25 cellular contexts compared by ENCODE assay signal in genomic region chr10:47414752-47415519, GRCh38. TPM values are rescaled to one million over a fixed set of nuclear protein-coding genes. Genes with fewer than 3 reads are reported as not detected.
DNase-seq lines count a peak whose midpoint lies in the region; ATAC-seq, FAIRE-seq and TF ChIP-seq lines count a peak whose summit lies in the region.
"Had no signal": no experiment of that assay in that cellular context is flagged by ENCODE, and none has a peak within 500 bp of the region (broad histone marks: within the 10 kb centered on the region; RNA-seq: fewer than 3 reads in every experiment).

No MANE protein-coding gene starts in this region.

- H3K4me3 ChIP-seq in K562 (no peak overlapping the region), upper lobe of right lung (no peak overlapping the region), MG63 (no peak overlapping the region)
- H3K4me3 ChIP-seq: BLaER1 had no signal

- no peak overlapping the region for H2AFZ ChIP-seq in K562 (ENCODE audit: low read depth, low read length)

- TF ChIP-seq POLR2A in K562 (conservative IDR thresholded peaks at IDR 0.05) = no peak

- no peaks in the 10 kb centered on the region for H3K9me3 Mint-ChIP-seq in neural crest cell
- H3K9me3 Mint-ChIP-seq: CD4-positive, alpha-beta T cell had no signal

- in situ Hi-C loops in K562 (cut with MboI) = no loop called here

- H3K27ac ChIP-seq in K562 (ENCODE audit: extremely low read depth, low read depth, low read length) = no peak overlapping the region
- no peak overlapping the region for H3K27ac ChIP-seq in upper lobe of right lung
- H3K27ac ChIP-seq: BLaER1 had no signal

- no peak for TF ChIP-seq EP300 in K562 (IDR thresholded peaks at IDR 0.05; ENCODE audit: low read length)

- WGBS in K562 (ENCODE audit: insufficient coverage, low coverage, missing lambda C conversion rate) = under 1% methylated on average over 19 of the region's 19 CpGs

- ATAC-seq in Right ventricle myocardium inferior (peak; percentile 21), K562 (peak; percentile 27; the same call in 2 of the 3 replicates), upper lobe of right lung (no peak), HG03045 (IDR thresholded peaks at IDR 0.05; ENCODE audit: unreplicated experiment) (no peak)
- ATAC-seq: HepG2, PC-3 had no signal

- POLR2A ChIA-PET in K562 (lab: Yijun Ruan, JAX) = interaction anchor here (1.2 kb wide), 1 partner anchor 8 kb away, joined by 3 read pairs; no protein-coding TSS in a partner anchor

- H3K79me2 ChIP-seq in K562 (ENCODE audit: control insufficient read depth, insufficient read depth, low read length) = no peaks in the 10 kb centered on the region

- intact Hi-C loops in Right ventricle myocardium inferior (cut with DNase I) (no loop called here), cardiac septum (cut with DNase I) (no loop called here), K562 (cut with micrococcal nuclease) (no loop called here), upper lobe of right lung (cut with DNase I) (no loop called here)

- H3K36me3 ChIP-seq in K562 (ENCODE audit: control insufficient read depth, insufficient read depth, low read length) (no peaks in the 10 kb centered on the region), upper lobe of right lung (no peaks in the 10 kb centered on the region), MG63 (no peaks in the 10 kb centered on the region)
- H3K36me3 ChIP-seq: BLaER1 had no signal

- DNase-seq in Right ventricle myocardium inferior (ENCODE audit: missing footprints) (no peak), cardiac septum (ENCODE audit: low spot score) (no peak), K562 (ENCODE audit: extremely low read depth in 1 of 4, low spot score in 3 of 4) (no peak), neural crest cell (ENCODE audit: low read depth, low spot score) (no peak), upper lobe of right lung (peak; percentile 44), MG63 (no peak), NCI-H2227 (lab: John Stamatoyannopoulos, UW; ENCODE audit: unreplicated experiment) (no peak)
- DNase-seq: CD4-positive, alpha-beta T cell; Kasumi-1; MV-4-11; NCI-H1105; NCI-H1436 treated with DMSO at 0.1 percent for 48 hours; NCI-H187 treated with DMSO at 0.1 percent for 48 hours; NCI-H446; NCI-H526; NCI-H82; NK-92 treated with Interleukin-12 subunit alpha and Interleukin-12 subunit beta, amount 100 ng/mL, for 24 hours; PC-3; RPMI8226; SK-N-SH had no signal

- H3K4me2 ChIP-seq in K562 (ENCODE audit: insufficient read depth, low read length) = no peak overlapping the region
- H3K4me2 ChIP-seq: BLaER1, SK-N-SH had no signal

- no peaks in the 10 kb centered on the region for H3K4me1 Mint-ChIP-seq in neural crest cell

- H3K27me3 ChIP-seq in K562 (ENCODE audit: control insufficient read depth in 2 of 2, insufficient read depth in 2 of 2, low read length in 2 of 2) = peaks cover 8 to 62% of the 10 kb centered on the region in 2 experiments; a peak in 4 of 5 replicates
- H3K27me3 ChIP-seq in upper lobe of right lung = no peaks in the 10 kb centered on the region
- no peaks in the 10 kb centered on the region for H3K27me3 ChIP-seq in MG63
- H3K27me3 ChIP-seq: BLaER1 had no signal

- no peak for FAIRE-seq in K562 (lab: Jason Lieb, UNC)
- FAIRE-seq: D721Med, H54, HepG2 had no signal

- no TSS peak for BruUV-seq in K562 (replicated peaks; lab: Mats Ljungman, UMichigan)

- H3K36me3 Mint-ChIP-seq in neural crest cell (ENCODE audit: low read depth) = no peaks in the 10 kb centered on the region

- CTCF ChIA-PET in K562 (lab: Yijun Ruan, JAX; ENCODE audit: low intra/inter-chr PET ratio) = no interaction called here

- no peak overlapping the region for H3K4me3 Mint-ChIP-seq in neural crest cell
- H3K4me3 Mint-ChIP-seq: CD4-positive, alpha-beta T cell had no signal

- peaks cover 0 to 2% of the 10 kb centered on the region in 2 experiments; a peak in 2 of 5 replicates for H3K4me1 ChIP-seq in K562 (replicated peaks in 1 of 2; ENCODE audit: control insufficient read depth in 2 of 2, insufficient read depth in 2 of 2, low read length in 2 of 2)
- no peaks in the 10 kb centered on the region for H3K4me1 ChIP-seq in upper lobe of right lung

- H3K9me1 ChIP-seq in K562 (ENCODE audit: control insufficient read depth, insufficient read depth, low read length) = no peaks in the 10 kb centered on the region

- no peak for TF ChIP-seq CTCF in K562 (IDR thresholded peaks at IDR 0.05 in 2 of 3, conservative IDR thresholded peaks at IDR 0.05 in 1 of 3; ENCODE audit: insufficient read depth in 2 of 3, low read depth in 1 of 3, low read length in 3 of 3)
- TF ChIP-seq CTCF in neural crest cell (conservative IDR thresholded peaks at IDR 0.05) = no peak
- TF ChIP-seq CTCF in upper lobe of right lung (IDR thresholded peaks at IDR 0.05) = no peak

- TF ChIP-seq RAD21 in K562 (CRISPR knock-in tag; conservative IDR thresholded peaks at IDR 0.05 in 1 of 2, IDR thresholded peaks at IDR 0.05 in 1 of 2) = no peak

- H3K27ac Mint-ChIP-seq in neural crest cell (ENCODE audit: unreplicated experiment) = peak overlapping the region; percentile 35
- H3K27ac Mint-ChIP-seq: CD4-positive, alpha-beta T cell had no signal

- no peaks in the 10 kb centered on the region for H3K27me3 Mint-ChIP-seq in neural crest cell (ENCODE audit: low read depth)
- H3K27me3 Mint-ChIP-seq: CD4-positive, alpha-beta T cell had no signal

- H3K9ac ChIP-seq in K562 (ENCODE audit: insufficient read depth in 1 of 2, low read depth in 2 of 2, low read length in 2 of 2) = peak overlapping the region in 1 of 2 experiments; percentile 61; a peak in 1 of 4 replicates
- H3K9ac ChIP-seq: BLaER1, SK-N-SH had no signal

- H3K9me3 ChIP-seq in K562 (replicated peaks; ENCODE audit: control insufficient read depth, insufficient read depth, low read depth, low read length) (no peaks in the 10 kb centered on the region), upper lobe of right lung (no peaks in the 10 kb centered on the region), MG63 (no peaks in the 10 kb centered on the region)
- H3K9me3 ChIP-seq: BLaER1, SK-N-SH had no signal

- 0 out of 2 replicates have a peak, but pooled peaks cover 2% of the 10 kb centered on the region for H4K20me1 ChIP-seq in K562 (replicated peaks; ENCODE audit: control insufficient read depth, insufficient read depth, low read length)
- H4K20me1 ChIP-seq: BLaER1 had no signal

TF ChIP-seq in K562, 482 proteins besides CTCF, POLR2A, EP300 and RAD21:
- TF ChIP-seq ARID1B (IDR thresholded peaks at IDR 0.05) (no peak), CHCHD3 (CRISPR knock-in tag; IDR thresholded peaks at IDR 0.05) (no peak), ZNF785 (CRISPR knock-in tag; IDR thresholded peaks at IDR 0.05) (no peak), CREM (IDR thresholded peaks at IDR 0.05; ENCODE audit: low read depth) (no peak)
TF ChIP-seq in K562: peak in this region for 0.

RNA-seq across cellular contexts. Expression of gene ZNF488, which starts 30.8 kb away (rescaled TPM):
- total RNA-seq in Right ventricle myocardium inferior = not detected
- 0.16 TPM for total RNA-seq in cardiac septum
- total RNA-seq in K562 (2011; cell fraction: chromatin; rRNA removed; ENCODE audit: low replicate concordance) = 0.30 TPM in 1 of 2 replicates, not detected in the other
- 0.13 and 0.33 TPM in 2 replicates for total RNA-seq in K562 (2011; cell fraction: nucleolus; rRNA removed)
- total RNA-seq in K562 (2011; cell fraction: nucleoplasm; rRNA removed) = not detected in 2 replicates
- not detected in 2 replicates for total RNA-seq in K562 (2014; rRNA removed)
- total RNA-seq in K562 (2014; rRNA removed; fragmentation: Illumina TruSeq; extraction: Trizol) = not detected in 2 replicates
- 0.04 TPM in 1 of 2 replicates, not detected in the other for total RNA-seq in K562 (2015; rRNA removed; fragmentation: Illumina TruSeq; extraction: Trizol)
- total RNA-seq in K562 (2021) = 0.07 and 0.11 TPM in 2 replicates
- 0.04 and 0.08 TPM in 2 replicates for polyA plus RNA-seq in K562 (2011; rRNA removed)
- polyA plus RNA-seq in K562 (2011; cell fraction: cytosol; rRNA removed) = 0.01 and 0.15 TPM in 2 replicates
- polyA plus RNA-seq in K562 (2011; cell fraction: nucleus; rRNA removed) = 0.13 TPM in 1 of 2 replicates, not detected in the other
- 0.05 TPM in 1 of 2 replicates, not detected in the other for polyA plus RNA-seq in K562 (2012)
- 0.09 TPM in 1 of 2 replicates, not detected in the other for polyA plus RNA-seq in K562 (2014; fragmentation: Illumina TruSeq; extraction: Trizol)
- under 1 TPM in 1 of 2 experiments, not detected in 1; 0.03 TPM for polyA plus RNA-seq in K562 (2014; fragmentation: Nextera tagmentation; extraction: Ambion mirVana)
- polyA plus RNA-seq in K562 (2014; rRNA removed) = 0.04 TPM in 1 of 2 replicates, not detected in the other
- 0.14 TPM in 1 of 2 replicates, not detected in the other for polyA minus RNA-seq in K562 (2011; rRNA and poly(A)+ RNA removed)
- polyA minus RNA-seq in K562 (2011; cell fraction: cytosol; rRNA and poly(A)+ RNA removed) = not detected in 2 replicates
- polyA minus RNA-seq in K562 (2011; cell fraction: nucleus; rRNA and poly(A)+ RNA removed) = 0.11 and 0.13 TPM in 2 replicates
- total RNA-seq in neural crest cell = 2.9 and 3.2 TPM in 2 replicates
- 0.41 TPM for total RNA-seq in upper lobe of right lung
- 0.07 TPM in 1 of 2 replicates, not detected in the other for total RNA-seq in MG63 (2014; rRNA removed; shearing (Covaris generic); ENCODE audit: low replicate concordance)
- total RNA-seq: CD4-positive, alpha-beta T cell had no signal

Comparison
In these comparisons a context has a peak if more than half of its experiments do, and no peak if none do; other contexts are left out.
1. ATAC-seq: peak in Right ventricle myocardium inferior (single experiment) and K562 (single experiment); none in upper lobe of right lung (single experiment) and HG03045 (single experiment).